ENCODE assay signal across 1 cellular context in genomic region chr4:121724671-121725070, GRCh38.
TF ChIP-seq lines count a peak whose summit lies in the region.

No MANE protein-coding gene starts in this region.

TF ChIP-seq in GM23338, 12 proteins besides CTCF, POLR2A, EP300 and RAD21 (continued from another document):
- no peak for TF ChIP-seq ZNF462 (CRISPR knock-in tag; IDR thresholded peaks at IDR 0.05)
- no peak for TF ChIP-seq STAT1 (IDR thresholded peaks at IDR 0.05; ENCODE audit: unreplicated experiment)
